ENCODE assay signal across 1 cellular context in the genomic region with DNA sequence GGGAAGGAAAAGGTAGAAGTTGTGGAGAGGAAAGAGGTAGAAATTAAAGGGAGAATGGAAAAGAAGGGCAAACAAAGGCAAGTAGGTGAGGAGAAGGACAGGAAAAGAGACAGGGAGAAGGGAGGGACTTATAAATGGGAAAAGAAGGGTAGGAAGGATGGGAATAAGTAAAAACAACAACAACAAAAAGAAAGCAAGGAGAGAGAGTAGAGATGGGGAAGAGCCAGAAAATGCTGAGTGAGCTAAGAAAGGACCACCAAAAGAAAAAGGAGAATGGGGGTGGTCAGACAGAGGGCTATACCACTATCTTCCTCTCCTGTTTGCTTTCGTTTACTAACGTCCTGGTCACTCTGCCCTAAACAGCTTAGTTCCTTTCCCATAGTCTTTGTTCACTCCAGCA.
A peak's percentile ranks its signal among the peaks of the same experiment; 100 is the strongest.
TF ChIP-seq lines count a peak whose summit lies in the region.

No MANE protein-coding gene starts in this region.

TF ChIP-seq in HepG2, 621 proteins besides CTCF, POLR2A, EP300 and RAD21:
- TF ChIP-seq MAFK (conservative IDR thresholded peaks at IDR 0.05 in 1 of 2, IDR thresholded peaks at IDR 0.05 in 1 of 2; ENCODE audit: low read length in 2 of 2) (0 out of 4 replicates have a peak, but pooled peaks of 1 of the 2 experiments have one; percentile 19), PRDM10 (CRISPR knock-in tag; IDR thresholded peaks at IDR 0.05; ENCODE audit: low read depth) (peak; percentile 49; the same call in 1 of the 2 replicates), ZNF550 (CRISPR knock-in tag; IDR thresholded peaks at IDR 0.05; ENCODE audit: borderline replicate concordance) (no peak)
TF ChIP-seq in HepG2: peak in this region for 2.
